10 cellular contexts compared by ENCODE assay signal in the genomic region with DNA sequence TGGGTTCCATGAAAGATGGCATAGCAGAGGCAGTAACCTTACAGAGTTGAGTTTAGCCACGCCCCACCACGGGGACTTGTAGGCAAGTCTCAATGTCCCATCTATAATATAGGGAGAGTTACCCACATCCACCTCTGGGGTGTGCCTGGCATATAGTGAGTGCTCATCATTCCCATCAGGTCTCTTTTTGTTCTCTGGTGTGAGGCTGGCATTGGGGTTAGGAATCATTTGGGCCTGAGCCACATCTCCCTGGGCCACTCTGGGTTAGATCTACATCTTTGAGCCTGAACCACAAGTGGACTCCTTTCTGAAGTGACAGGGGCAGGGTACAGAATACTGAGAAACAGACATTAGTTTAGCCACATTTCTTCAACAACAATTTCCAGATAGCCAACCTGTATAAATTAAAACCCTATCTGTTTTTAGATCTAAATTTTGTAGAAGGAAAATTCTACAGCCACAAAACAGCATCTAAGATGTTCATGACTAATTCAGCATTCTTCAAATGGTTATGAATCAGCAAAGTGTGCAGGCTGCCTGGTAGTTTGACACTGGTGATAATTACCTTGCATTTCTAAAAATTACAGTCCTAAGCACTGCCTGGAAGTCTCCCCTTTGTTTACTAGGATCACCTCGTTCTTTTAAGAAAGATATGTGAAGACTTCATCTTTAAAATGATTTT. TPM values are rescaled to one million over a fixed set of nuclear protein-coding genes. Genes with fewer than 3 reads are reported as not detected.
DNase-seq lines count a peak whose midpoint lies in the region; ATAC-seq, FAIRE-seq and TF ChIP-seq lines count a peak whose summit lies in the region.
"Had no signal": no experiment of that assay in that cellular context is flagged by ENCODE, and none has a peak within 500 bp of the region (broad histone marks: within the 10 kb centered on the region; RNA-seq: fewer than 3 reads in every experiment).

No MANE protein-coding gene starts in this region.

- peaks cover 3% of the 10 kb centered on the region for H3K36me3 Mint-ChIP-seq in effector memory CD8-positive, alpha-beta T cell (ENCODE audit: insufficient read depth)

- H3K27ac Mint-ChIP-seq in effector memory CD8-positive, alpha-beta T cell = peak overlapping the region; percentile 19 to 41

- TF ChIP-seq POLR2A in GM12892 (IDR thresholded peaks at IDR 0.05; ENCODE audit: low read depth, low read length) = no peak

- H3K4me3 Mint-ChIP-seq in effector memory CD8-positive, alpha-beta T cell = no peak overlapping the region

- intact Hi-C loops in left colon (cut with DNase I, micrococcal nuclease) = no loop called here

- no peaks in the 10 kb centered on the region for H3K9me3 Mint-ChIP-seq in effector memory CD8-positive, alpha-beta T cell

- no peaks in the 10 kb centered on the region for H3K27me3 Mint-ChIP-seq in effector memory CD8-positive, alpha-beta T cell

- ATAC-seq in effector memory CD8-positive, alpha-beta T cell (replicated peaks) = peak; percentile 49
- no peak for ATAC-seq in left colon
- ATAC-seq: left lung had no signal

- FAIRE-seq in GM12892 (lab: Jason Lieb, UNC) = peak; percentile 27

- H3K4me1 Mint-ChIP-seq in effector memory CD8-positive, alpha-beta T cell (ENCODE audit: low read depth in 2 of 2) = peaks cover 16 to 20% of the 10 kb centered on the region in 2 donors

- DNase-seq in A172 (ENCODE audit: low spot score) (peak; percentile 71), GM12892 (ENCODE audit: insufficient read length) (no peak), SK-MEL-5 (ENCODE audit: low read depth, low spot score) (peak; percentile 54), left colon (no peak), SK-N-DZ (ENCODE audit: low spot score) (no peak), germinal center (ENCODE audit: low spot score) (no peak)
- no peak for DNase-seq in effector memory CD8-positive, alpha-beta T cell
- no peak for DNase-seq in effector CD8-positive, alpha-beta T cell (lab: John Stamatoyannopoulos, UW)
- DNase-seq: anterior cingulate cortex, left lung had no signal

- in situ Hi-C loops in SK-MEL-5 (cut with HindIII; ENCODE audit: low pct_unique_long_range_greater_than_20kb, low sequenced_read_pairs) = no loop called here

RNA-seq across cellular contexts. Expression of a gene that starts 20.1 kb away (rescaled TPM):
- 6.7 and 7.2 TPM in 2 replicates for total RNA-seq in A172 (2014; rRNA removed; shearing (Covaris generic))
- polyA plus RNA-seq in GM12892 (2012; ENCODE audit: missing spikeins) = 5.8 TPM
- 9.4 and 11.8 TPM in 2 replicates for total RNA-seq in SK-MEL-5 (2014; rRNA removed; shearing (Covaris generic))
- 12.5 and 19.0 TPM in 2 replicates for polyA plus RNA-seq in SK-MEL-5 (2015; cell fraction: cytosol; rRNA removed)
- 13.6 and 15.1 TPM in 2 replicates for polyA plus RNA-seq in SK-MEL-5 (2015; cell fraction: nucleus; rRNA removed)
- total RNA-seq in left colon = 1 to 10 TPM; 2.9 to 5.6 TPM
- polyA plus RNA-seq in SK-N-DZ (2014; cell fraction: cytosol; rRNA removed) = 8.9 and 11.3 TPM in 2 replicates
- polyA plus RNA-seq in SK-N-DZ (2014; cell fraction: nucleus; rRNA removed) = 6.5 and 9.8 TPM in 2 replicates

Comparison
In these comparisons a context has a peak if more than half of its experiments do, and no peak if none do; other contexts are left out.
1. DNase-seq: peak in A172 (single experiment) and SK-MEL-5 (single experiment); none in GM12892 (single experiment), effector memory CD8-positive, alpha-beta T cell (0 of 3), effector CD8-positive, alpha-beta T cell (single experiment), left colon (0 of 2), SK-N-DZ (single experiment) and germinal center (single experiment).